In genomic region chr6:29355603-29356002, GRCh38 we compare ENCODE assay signal across 1 cellular context.
TF ChIP-seq lines count a peak whose summit lies in the region.

No MANE protein-coding gene starts in this region.

TF ChIP-seq in GM12878, 131 proteins besides CTCF, POLR2A, EP300 and RAD21:
- TF ChIP-seq, protein P1, sequence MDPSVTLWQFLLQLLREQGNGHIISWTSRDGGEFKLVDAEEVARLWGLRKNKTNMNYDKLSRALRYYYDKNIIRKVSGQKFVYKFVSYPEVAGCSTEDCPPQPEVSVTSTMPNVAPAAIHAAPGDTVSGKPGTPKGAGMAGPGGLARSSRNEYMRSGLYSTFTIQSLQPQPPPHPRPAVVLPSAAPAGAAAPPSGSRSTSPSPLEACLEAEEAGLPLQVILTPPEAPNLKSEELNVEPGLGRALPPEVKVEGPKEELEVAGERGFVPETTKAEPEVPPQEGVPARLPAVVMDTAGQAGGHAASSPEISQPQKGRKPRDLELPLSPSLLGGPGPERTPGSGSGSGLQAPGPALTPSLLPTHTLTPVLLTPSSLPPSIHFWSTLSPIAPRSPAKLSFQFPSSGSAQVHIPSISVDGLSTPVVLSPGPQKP (IDR thresholded peaks at IDR 0.05; ENCODE audit: low read depth, low read length) = no peak
- TF ChIP-seq ZBTB11 (CRISPR knock-in tag; IDR thresholded peaks at IDR 0.05) (no peak), BHLHE40 (IDR thresholded peaks at IDR 0.05; ENCODE audit: borderline replicate concordance in 1 of 2, low read depth in 2 of 2, low read length in 1 of 2) (no peak), HDAC2 (IDR thresholded peaks at IDR 0.05) (no peak), MTA2 (IDR thresholded peaks at IDR 0.05; ENCODE audit: low read depth) (no peak), GABPA (IDR thresholded peaks at IDR 0.05; ENCODE audit: low read depth) (no peak), SIX5 (IDR thresholded peaks at IDR 0.05; ENCODE audit: low read depth, low read length, severe bottlenecking) (no peak)
